In genomic region chr9:126337690-126338426, GRCh38 we compare ENCODE assay signal across 17 cellular contexts. TPM values are rescaled to one million over a fixed set of nuclear protein-coding genes. Genes with fewer than 3 reads are reported as not detected.
A peak's percentile ranks its signal among the peaks of the same experiment; 100 is the strongest.
DNase-seq lines count a peak whose midpoint lies in the region; ATAC-seq and TF ChIP-seq lines count a peak whose summit lies in the region.
"Had no signal": no experiment of that assay in that cellular context is flagged by ENCODE, and none has a peak within 500 bp of the region (broad histone marks: within the 10 kb centered on the region; RNA-seq: fewer than 3 reads in every experiment).

No MANE protein-coding gene starts in this region.

- peak overlapping the region; percentile 3 to 84 (median 44) for H3K27ac ChIP-seq in upper lobe of left lung

- peak overlapping the region in 2 of 4 donors; percentile 4 to 40 for H3K4me3 ChIP-seq in upper lobe of left lung
- H3K4me3 ChIP-seq: breast epithelium, heart left ventricle had no signal

- CTCF ChIA-PET in activated CD4-positive, alpha-beta memory T cell treated with anti-CD3 and anti-CD28 coated beads, Interleukin-2, amount 10 ng/mL, durations not matched to agents 7 days and 5 days (lab: Charles Lee) = no interaction called here

- no peak for TF ChIP-seq POLR2A in upper lobe of left lung (IDR thresholded peaks at IDR 0.05)

- no peaks in the 10 kb centered on the region for H3K27me3 Mint-ChIP-seq in dendritic cell treated with granulocyte-macrophage colony-stimulating factor and Interleukin-4, amounts not matched to agents 40 ng/mL and 50 ng/mL, for 4 days
- peaks cover 9% of the 10 kb centered on the region for H3K27me3 Mint-ChIP-seq in nephron (ENCODE audit: low read depth)
- no peaks in the 10 kb centered on the region for H3K27me3 Mint-ChIP-seq in activated CD4-positive, alpha-beta memory T cell treated with anti-CD3 and anti-CD28 coated beads, Interleukin-2, amount 10 ng/mL, durations not matched to agents 7 days and 5 days
- H3K27me3 Mint-ChIP-seq: activated CD8-positive, alpha-beta memory T cell treated with anti-CD3 and anti-CD28 coated beads, Interleukin-2, amount 10 ng/mL, durations not matched to agents 7 days and 5 days; CD8-positive, alpha-beta memory T cell had no signal

- intact Hi-C loops in dendritic cell treated with granulocyte-macrophage colony-stimulating factor and Interleukin-4, amounts not matched to agents 40 ng/mL and 50 ng/mL, for 4 days (cut with micrococcal nuclease) = no loop called here

- no peaks in the 10 kb centered on the region for H3K9me3 Mint-ChIP-seq in dendritic cell treated with granulocyte-macrophage colony-stimulating factor and Interleukin-4, amounts not matched to agents 40 ng/mL and 50 ng/mL, for 4 days
- no peaks in the 10 kb centered on the region for H3K9me3 Mint-ChIP-seq in nephron
- H3K9me3 Mint-ChIP-seq in activated CD4-positive, alpha-beta memory T cell treated with anti-CD3 and anti-CD28 coated beads, Interleukin-2, amount 10 ng/mL, durations not matched to agents 7 days and 5 days = no peaks in the 10 kb centered on the region
- H3K9me3 Mint-ChIP-seq: CD8-positive, alpha-beta memory T cell had no signal

- peaks cover 49 to 72% (median 58%) of the 10 kb centered on the region in 4 donors for H3K4me1 ChIP-seq in upper lobe of left lung
- H3K4me1 ChIP-seq: breast epithelium had no signal

- H3K4me3 Mint-ChIP-seq in dendritic cell treated with granulocyte-macrophage colony-stimulating factor and Interleukin-4, amounts not matched to agents 40 ng/mL and 50 ng/mL, for 4 days = no peak overlapping the region
- no peak overlapping the region for H3K4me3 Mint-ChIP-seq in nephron
- H3K4me3 Mint-ChIP-seq in activated CD4-positive, alpha-beta memory T cell treated with anti-CD3 and anti-CD28 coated beads, Interleukin-2, amount 10 ng/mL, durations not matched to agents 7 days and 5 days = no peak overlapping the region
- H3K4me3 Mint-ChIP-seq: activated CD8-positive, alpha-beta memory T cell treated with anti-CD3 and anti-CD28 coated beads, Interleukin-2, amount 10 ng/mL, durations not matched to agents 7 days and 5 days; CD8-positive, alpha-beta memory T cell had no signal

- ATAC-seq in upper lobe of left lung (ENCODE audit: low FRiP score in 2 of 2) = no peak
- no peak for ATAC-seq in HG03280 (IDR thresholded peaks at IDR 0.05; ENCODE audit: unreplicated experiment)
- ATAC-seq: activated CD8-positive, alpha-beta memory T cell treated with anti-CD3 and anti-CD28 coated beads, Interleukin-2, amount 10 ng/mL, durations not matched to agents 7 days and 5 days had no signal

- peaks cover 86% of the 10 kb centered on the region for H3K36me3 Mint-ChIP-seq in dendritic cell treated with granulocyte-macrophage colony-stimulating factor and Interleukin-4, amounts not matched to agents 40 ng/mL and 50 ng/mL, for 4 days (ENCODE audit: low read depth)
- H3K36me3 Mint-ChIP-seq in nephron (ENCODE audit: low read depth) = peaks cover 26% of the 10 kb centered on the region
- H3K36me3 Mint-ChIP-seq in activated CD4-positive, alpha-beta memory T cell treated with anti-CD3 and anti-CD28 coated beads, Interleukin-2, amount 10 ng/mL, durations not matched to agents 7 days and 5 days (ENCODE audit: low read depth) = no peaks in the 10 kb centered on the region

- DNase-seq in activated CD8-positive, alpha-beta memory T cell treated with anti-CD3 and anti-CD28 coated beads for 24 hours = peak; percentile 41
- no peak for DNase-seq in activated CD8-positive, alpha-beta memory T cell treated with anti-CD3 and anti-CD28 coated beads, Interleukin-2, amount 50 U/mL, for 4 hours
- peak in 1 of 2 donors; percentile 80 for DNase-seq in upper lobe of left lung
- DNase-seq in activated CD4-positive, alpha-beta memory T cell treated with anti-CD3 and anti-CD28 coated beads, Interleukin-2, amount 10 ng/mL, durations not matched to agents 7 days and 5 days = no peak
- no peak for DNase-seq in GM10266 (ENCODE audit: extremely low spot score)
- DNase-seq: activated CD8-positive, alpha-beta memory T cell treated with anti-CD3 and anti-CD28 coated beads, Interleukin-2, amount 10 ng/mL, durations not matched to agents 7 days and 5 days; activated naive CD4-positive, alpha-beta T cell; CD8-positive, alpha-beta memory T cell; heart left ventricle; NCI-H446; OCI-M1; SK-N-SH; stimulated activated CD4-positive, alpha-beta T cell treated with anti-CD3 and anti-CD28 coated beads, Interleukin-4, amount 100 ng/mL, for 1 hour had no signal

- TF ChIP-seq EP300 in upper lobe of left lung (IDR thresholded peaks at IDR 0.05) = no peak

- H3K27ac Mint-ChIP-seq in dendritic cell treated with granulocyte-macrophage colony-stimulating factor and Interleukin-4, amounts not matched to agents 40 ng/mL and 50 ng/mL, for 4 days = peak overlapping the region; percentile 89
- H3K27ac Mint-ChIP-seq in nephron = peak overlapping the region; percentile 52 to 70 (median 54)
- no peak overlapping the region for H3K27ac Mint-ChIP-seq in activated CD4-positive, alpha-beta memory T cell treated with anti-CD3 and anti-CD28 coated beads, Interleukin-2, amount 10 ng/mL, durations not matched to agents 7 days and 5 days
- H3K27ac Mint-ChIP-seq: activated CD8-positive, alpha-beta memory T cell treated with anti-CD3 and anti-CD28 coated beads, Interleukin-2, amount 10 ng/mL, durations not matched to agents 7 days and 5 days had no signal

- 69 to 80% methylated on average over 17 to 35 of the region's 35 CpGs for WGBS in upper lobe of left lung, 2 donors

- H3K4me1 Mint-ChIP-seq in dendritic cell treated with granulocyte-macrophage colony-stimulating factor and Interleukin-4, amounts not matched to agents 40 ng/mL and 50 ng/mL, for 4 days (ENCODE audit: low read depth) = peaks cover 85% of the 10 kb centered on the region
- peaks cover 55% of the 10 kb centered on the region for H3K4me1 Mint-ChIP-seq in nephron
- no peaks in the 10 kb centered on the region for H3K4me1 Mint-ChIP-seq in activated CD4-positive, alpha-beta memory T cell treated with anti-CD3 and anti-CD28 coated beads, Interleukin-2, amount 10 ng/mL, durations not matched to agents 7 days and 5 days

- POLR2A ChIA-PET in activated CD4-positive, alpha-beta memory T cell treated with anti-CD3 and anti-CD28 coated beads, Interleukin-2, amount 10 ng/mL, durations not matched to agents 7 days and 5 days (lab: Charles Lee) = no interaction called here

- H3K9me3 ChIP-seq in upper lobe of left lung = no peaks in the 10 kb centered on the region
- H3K9me3 ChIP-seq: breast epithelium, heart left ventricle, SK-N-SH had no signal

- H3K36me3 ChIP-seq in upper lobe of left lung = peaks cover 3 to 25% (median 18%) of the 10 kb centered on the region in 4 donors
- H3K36me3 ChIP-seq: breast epithelium had no signal

- H3K27me3 ChIP-seq in upper lobe of left lung = no peaks in the 10 kb centered on the region
- H3K27me3 ChIP-seq: breast epithelium, heart left ventricle had no signal

- no peak for TF ChIP-seq CTCF in nephron (IDR thresholded peaks at IDR 0.05; ENCODE audit: unreplicated experiment in 3 of 3)
- TF ChIP-seq CTCF in upper lobe of left lung (IDR thresholded peaks at IDR 0.05) = no peak
- no peak for TF ChIP-seq CTCF in GM10266 (IDR thresholded peaks at IDR 0.05; ENCODE audit: control insufficient read depth, insufficient read depth, low read depth, missing control alignments)

RNA-seq across cellular contexts. Expression of gene MVB12B, which starts 11.2 kb away (rescaled TPM):
- total RNA-seq in upper lobe of left lung = 10 to 100 TPM; 36.7 to 60.7 (median 41.0) TPM
- 1 to 10 TPM; 1.8 to 2.4 TPM for total RNA-seq in activated CD4-positive, alpha-beta memory T cell treated with anti-CD3 and anti-CD28 coated beads, Interleukin-2, amount 10 ng/mL, durations not matched to agents 7 days and 5 days

Comparison
In these comparisons a context has a peak if more than half of its experiments do, and no peak if none do; other contexts are left out.
1. RNA of gene MVB12B, which starts 11.2 kb away (total RNA-seq): 36.7 to 60.7 TPM in upper lobe of left lung; 1.8 to 2.4 TPM in activated CD4-positive, alpha-beta memory T cell treated with anti-CD3 and anti-CD28 coated beads, Interleukin-2, amount 10 ng/mL, durations not matched to agents 7 days and 5 days; every median in the first group is over 10 times any median in the second.